Comparison of ENCODE assay signal across 1 cellular context in genomic region chr1:159779403-159779851, GRCh38.
TF ChIP-seq lines count a peak whose summit lies in the region.

No MANE protein-coding gene starts in this region.

TF ChIP-seq in GM23338, 12 proteins besides CTCF, POLR2A, EP300 and RAD21 (continued from another document):
- TF ChIP-seq, protein P1, sequence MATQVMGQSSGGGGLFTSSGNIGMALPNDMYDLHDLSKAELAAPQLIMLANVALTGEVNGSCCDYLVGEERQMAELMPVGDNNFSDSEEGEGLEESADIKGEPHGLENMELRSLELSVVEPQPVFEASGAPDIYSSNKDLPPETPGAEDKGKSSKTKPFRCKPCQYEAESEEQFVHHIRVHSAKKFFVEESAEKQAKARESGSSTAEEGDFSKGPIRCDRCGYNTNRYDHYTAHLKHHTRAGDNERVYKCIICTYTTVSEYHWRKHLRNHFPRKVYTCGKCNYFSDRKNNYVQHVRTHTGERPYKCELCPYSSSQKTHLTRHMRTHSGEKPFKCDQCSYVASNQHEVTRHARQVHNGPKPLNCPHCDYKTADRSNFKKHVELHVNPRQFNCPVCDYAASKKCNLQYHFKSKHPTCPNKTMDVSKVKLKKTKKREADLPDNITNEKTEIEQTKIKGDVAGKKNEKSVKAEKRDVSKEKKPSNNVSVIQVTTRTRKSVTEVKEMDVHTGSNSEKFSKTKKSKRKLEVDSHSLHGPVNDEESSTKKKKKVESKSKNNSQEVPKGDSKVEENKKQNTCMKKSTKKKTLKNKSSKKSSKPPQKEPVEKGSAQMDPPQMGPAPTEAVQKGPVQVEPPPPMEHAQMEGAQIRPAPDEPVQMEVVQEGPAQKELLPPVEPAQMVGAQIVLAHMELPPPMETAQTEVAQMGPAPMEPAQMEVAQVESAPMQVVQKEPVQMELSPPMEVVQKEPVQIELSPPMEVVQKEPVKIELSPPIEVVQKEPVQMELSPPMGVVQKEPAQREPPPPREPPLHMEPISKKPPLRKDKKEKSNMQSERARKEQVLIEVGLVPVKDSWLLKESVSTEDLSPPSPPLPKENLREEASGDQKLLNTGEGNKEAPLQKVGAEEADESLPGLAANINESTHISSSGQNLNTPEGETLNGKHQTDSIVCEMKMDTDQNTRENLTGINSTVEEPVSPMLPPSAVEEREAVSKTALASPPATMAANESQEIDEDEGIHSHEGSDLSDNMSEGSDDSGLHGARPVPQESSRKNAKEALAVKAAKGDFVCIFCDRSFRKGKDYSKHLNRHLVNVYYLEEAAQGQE (IDR thresholded peaks at IDR 0.05; ENCODE audit: unreplicated experiment), result no peak
- TF ChIP-seq STAT1 (IDR thresholded peaks at IDR 0.05; ENCODE audit: unreplicated experiment) (no peak), POLR2AphosphoS5 (IDR thresholded peaks at IDR 0.05; ENCODE audit: low read depth) (no peak)
- TF ChIP-seq, protein P2, sequence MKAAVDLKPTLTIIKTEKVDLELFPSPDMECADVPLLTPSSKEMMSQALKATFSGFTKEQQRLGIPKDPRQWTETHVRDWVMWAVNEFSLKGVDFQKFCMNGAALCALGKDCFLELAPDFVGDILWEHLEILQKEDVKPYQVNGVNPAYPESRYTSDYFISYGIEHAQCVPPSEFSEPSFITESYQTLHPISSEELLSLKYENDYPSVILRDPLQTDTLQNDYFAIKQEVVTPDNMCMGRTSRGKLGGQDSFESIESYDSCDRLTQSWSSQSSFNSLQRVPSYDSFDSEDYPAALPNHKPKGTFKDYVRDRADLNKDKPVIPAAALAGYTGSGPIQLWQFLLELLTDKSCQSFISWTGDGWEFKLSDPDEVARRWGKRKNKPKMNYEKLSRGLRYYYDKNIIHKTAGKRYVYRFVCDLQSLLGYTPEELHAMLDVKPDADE (IDR thresholded peaks at IDR 0.05), result no peak
